Comparison of ENCODE assay signal across 19 cellular contexts in the genomic region with DNA sequence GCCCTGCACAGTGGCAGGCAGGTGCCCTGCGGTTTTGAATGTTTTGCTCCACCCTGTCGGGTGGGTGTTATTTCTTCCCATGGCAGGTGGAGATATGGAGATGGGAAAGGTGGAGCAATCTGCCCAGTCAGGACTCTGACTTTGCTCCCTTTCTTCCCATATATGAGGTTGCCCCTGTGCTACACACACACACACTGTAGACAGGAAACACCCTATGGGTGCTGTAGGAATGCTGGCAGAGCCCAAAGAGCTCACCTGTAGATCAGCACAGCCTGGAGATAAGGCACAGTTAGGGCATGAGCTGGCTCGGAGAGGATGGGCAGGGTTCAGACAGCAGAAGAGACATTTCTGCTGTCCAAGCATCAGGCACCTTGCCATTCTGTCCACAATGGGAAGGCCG.
"Had no signal": no experiment of that assay in that cellular context is flagged by ENCODE, and none has a peak within 500 bp of the region (broad histone marks: within the 10 kb centered on the region; RNA-seq: fewer than 3 reads in every experiment).

No MANE protein-coding gene starts in this region.

- H3K4me1 Mint-ChIP-seq: T-helper 17 cell had no signal

- ATAC-seq: T-helper 17 cell had no signal

- H3K4me3 Mint-ChIP-seq: T-helper 17 cell had no signal

- H3K9ac ChIP-seq: SK-N-SH had no signal

- H3K4me2 ChIP-seq: SK-N-SH had no signal

- H3K9me3 ChIP-seq: SK-N-SH had no signal

- H3K27ac Mint-ChIP-seq: T-helper 17 cell had no signal

- DNase-seq: KBM-7, MV-4-11, NCI-H1048, NCI-H1105, NCI-H1417, NCI-H1694, NCI-H187 treated with DMSO at 0.1 percent for 48 hours, NCI-H2081 treated with DMSO at 0.1 percent for 48 hours, NCI-H2227 treated with DMSO at 0.1 percent for 48 hours, NCI-H446 treated with DMSO at 0.1 percent for 48 hours, NCI-H524 treated with DMSO at 0.1 percent for 48 hours, NCI-H69, NCI-H774, RPMI8226, SHP77, SK-N-SH, SW 1271, T-helper 1 cell, T-helper 17 cell had no signal
